12 cellular contexts compared by ENCODE assay signal in the genomic region with DNA sequence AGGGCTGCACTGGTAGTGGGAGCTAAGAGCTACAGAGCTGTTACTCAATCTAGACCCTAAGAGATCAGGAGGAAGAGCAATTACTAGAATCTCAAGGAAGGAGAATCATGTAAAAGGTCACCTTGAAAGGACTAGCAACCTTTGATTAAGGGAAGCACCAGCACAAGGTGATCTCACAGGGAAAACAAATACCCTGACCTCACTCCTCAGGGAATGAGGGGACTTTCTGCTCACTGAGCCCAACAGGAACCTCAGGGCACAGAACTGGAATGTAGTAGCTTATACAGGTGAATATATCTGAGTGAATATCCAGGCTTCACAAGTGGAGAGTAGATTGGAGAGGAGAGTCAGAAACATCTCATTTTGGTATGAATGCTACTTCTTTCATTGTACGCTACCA.
"Had no signal": no experiment of that assay in that cellular context is flagged by ENCODE, and none has a peak within 500 bp of the region (broad histone marks: within the 10 kb centered on the region; RNA-seq: fewer than 3 reads in every experiment).

No MANE protein-coding gene starts in this region.

- H3K4me3 Mint-ChIP-seq: activated CD4-positive, alpha-beta T cell treated with anti-CD3 and anti-CD28 coated beads for 36 hours; endodermal cell; type B pancreatic cell had no signal

- H3K9me3 ChIP-seq: pancreas, SJCRH30, suprapubic skin had no signal

- H3K36me3 Mint-ChIP-seq: type B pancreatic cell had no signal

- H3K27ac Mint-ChIP-seq: activated CD4-positive, alpha-beta T cell treated with anti-CD3 and anti-CD28 coated beads for 36 hours; endodermal cell; type B pancreatic cell had no signal

- H3K36me3 ChIP-seq: brain microvascular endothelial cell, pancreas, SJCRH30, suprapubic skin, WERI-Rb-1 had no signal

- FAIRE-seq: pancreas had no signal

- DNase-seq: activated CD4-positive, alpha-beta T cell treated with anti-CD3 and anti-CD28 coated beads for 36 hours; activated CD8-positive, alpha-beta memory T cell treated with anti-CD3 and anti-CD28 coated beads for 24 hours; activated gamma-delta T cell treated with Interleukin-2 at 50 U/mL for 16 hours; brain microvascular endothelial cell; endodermal cell; pancreas; retina; SJCRH30; stimulated activated CD4-positive, alpha-beta T cell treated with anti-CD3 and anti-CD28 coated beads, Interleukin-4, amount 100 ng/mL, for 4 hours; WERI-Rb-1 had no signal

- H3K4me1 ChIP-seq: pancreas, SJCRH30, suprapubic skin had no signal

- H3K27me3 Mint-ChIP-seq: activated CD4-positive, alpha-beta T cell treated with anti-CD3 and anti-CD28 coated beads for 36 hours; type B pancreatic cell had no signal

- H3K9me3 Mint-ChIP-seq: endodermal cell, type B pancreatic cell had no signal

- H3K4me3 ChIP-seq: pancreas, SJCRH30, suprapubic skin had no signal

- H3K4me1 Mint-ChIP-seq: endodermal cell had no signal

- ATAC-seq: activated CD4-positive, alpha-beta T cell treated with anti-CD3 and anti-CD28 coated beads for 36 hours had no signal

- H3K27ac ChIP-seq: brain microvascular endothelial cell, pancreas, SJCRH30, suprapubic skin, WERI-Rb-1 had no signal

- H3K27me3 ChIP-seq: brain microvascular endothelial cell, pancreas, SJCRH30, suprapubic skin had no signal
